28 cellular contexts compared by ENCODE assay signal in genomic region chr9:112462855-112463254, GRCh38. TPM values are rescaled to one million over a fixed set of nuclear protein-coding genes. Genes with fewer than 3 reads are reported as not detected.
DNase-seq lines count a peak whose midpoint lies in the region; ATAC-seq, FAIRE-seq and TF ChIP-seq lines count a peak whose summit lies in the region.
"Had no signal": no experiment of that assay in that cellular context is flagged by ENCODE, and none has a peak within 500 bp of the region (broad histone marks: within the 10 kb centered on the region; RNA-seq: fewer than 3 reads in every experiment).

No MANE protein-coding gene starts in this region.

- BruUV-seq in K562 (replicated peaks; lab: Mats Ljungman, UMichigan) (no TSS peak), Calu3 (replicated peaks; lab: Mats Ljungman, UMichigan) (no TSS peak)

- intact Hi-C loops in K562 (cut with micrococcal nuclease) (loop anchor here (5.0 kb wide), 1 partner anchor 41 kb away; no protein-coding TSS in a partner anchor), Calu3 (cut with micrococcal nuclease; ENCODE audit: unreplicated experiment) (no loop called here)
- intact Hi-C loops in activated CD4-positive, alpha-beta memory T cell treated with anti-CD3 and anti-CD28 coated beads for 36 hours (cut with micrococcal nuclease), result no loop called here

- no peaks in the 10 kb centered on the region for H3K9me3 ChIP-seq in HEK293 (ENCODE audit: control insufficient read depth, insufficient read depth, low read depth, low read length)
- H3K9me3 ChIP-seq in K562 (replicated peaks; ENCODE audit: control insufficient read depth, insufficient read depth, low read depth, low read length), result peaks cover 4% of the 10 kb centered on the region
- H3K9me3 ChIP-seq in endodermal cell (ENCODE audit: control insufficient read depth, low read length), result peaks cover 14% of the 10 kb centered on the region
- H3K9me3 ChIP-seq: BE2C had no signal

- no peak overlapping the region for H3K4me3 ChIP-seq in HEK293 (ENCODE audit: low read depth, low read length)
- H3K4me3 ChIP-seq in K562, result no peak overlapping the region
- H3K4me3 ChIP-seq in endodermal cell (ENCODE audit: low read length), result peak overlapping the region; percentile 28
- H3K4me3 ChIP-seq: BLaER1 had no signal

- H3K4me1 Mint-ChIP-seq in endodermal cell (no peaks in the 10 kb centered on the region), Calu3 (ENCODE audit: low read depth, unreplicated experiment) (no peaks in the 10 kb centered on the region)
- no peaks in the 10 kb centered on the region for H3K4me1 Mint-ChIP-seq in activated CD4-positive, alpha-beta memory T cell treated with anti-CD3 and anti-CD28 coated beads for 36 hours (ENCODE audit: low read depth)
- H3K4me1 Mint-ChIP-seq: CD4-positive, alpha-beta memory T cell had no signal

- no peaks in the 10 kb centered on the region for H3K79me2 ChIP-seq in K562 (ENCODE audit: control insufficient read depth, insufficient read depth, low read length)

- H3K27me3 ChIP-seq in K562 (ENCODE audit: control insufficient read depth in 2 of 2, insufficient read depth in 2 of 2, low read length in 2 of 2), result no peaks in the 10 kb centered on the region
- no peaks in the 10 kb centered on the region for H3K27me3 ChIP-seq in endodermal cell (ENCODE audit: control insufficient read depth, insufficient read depth, low read length, poor library complexity, severe bottlenecking)
- H3K27me3 ChIP-seq: BE2C, BLaER1 had no signal

- no peak overlapping the region for H3K4me2 ChIP-seq in K562 (ENCODE audit: insufficient read depth, low read length)
- H3K4me2 ChIP-seq: BLaER1 had no signal

- no peak for ATAC-seq in K562

- POLR2A ChIA-PET in HEK293 (lab: Yijun Ruan, JAX), result no interaction called here
- POLR2A ChIA-PET in K562 (lab: Yijun Ruan, JAX), result no interaction called here
- POLR2A ChIA-PET in activated CD4-positive, alpha-beta memory T cell treated with anti-CD3 and anti-CD28 coated beads for 36 hours (lab: Charles Lee), result no interaction called here

- H3K9me1 ChIP-seq in K562 (ENCODE audit: control insufficient read depth, insufficient read depth, low read length), result no peaks in the 10 kb centered on the region

- H3K36me3 Mint-ChIP-seq in endodermal cell (ENCODE audit: low read depth) (peaks cover 43% of the 10 kb centered on the region), Calu3 (ENCODE audit: insufficient read depth, unreplicated experiment) (peaks cover 4% of the 10 kb centered on the region)
- H3K36me3 Mint-ChIP-seq in activated CD4-positive, alpha-beta memory T cell treated with anti-CD3 and anti-CD28 coated beads for 36 hours, result peaks cover 26% of the 10 kb centered on the region

- H3K9me3 Mint-ChIP-seq in endodermal cell, result peaks cover 9% of the 10 kb centered on the region
- peaks cover 2% of the 10 kb centered on the region for H3K9me3 Mint-ChIP-seq in activated CD4-positive, alpha-beta memory T cell treated with anti-CD3 and anti-CD28 coated beads for 36 hours
- no peaks in the 10 kb centered on the region for H3K9me3 Mint-ChIP-seq in Calu3 (ENCODE audit: low read depth, unreplicated experiment)

- H3K4me1 ChIP-seq in HEK293 (ENCODE audit: control insufficient read depth, insufficient read depth, low read length) (no peaks in the 10 kb centered on the region), K562 (replicated peaks in 1 of 2; ENCODE audit: control insufficient read depth in 2 of 2, insufficient read depth in 2 of 2, low read length in 2 of 2) (peaks cover 6 to 10% of the 10 kb centered on the region in 2 experiments), endodermal cell (ENCODE audit: control insufficient read depth, insufficient read depth, low read length) (no peaks in the 10 kb centered on the region)
- H3K4me1 ChIP-seq: BE2C, BLaER1 had no signal

- TF ChIP-seq EP300 in K562 (IDR thresholded peaks at IDR 0.05; ENCODE audit: low read length), result no peak

- in situ Hi-C loops in K562 (cut with MboI), result no loop called here

- DNase-seq in D721Med (ENCODE audit: insufficient read length, low spot score) (no peak), K562 (ENCODE audit: extremely low read depth in 1 of 4, low spot score in 3 of 4) (no peak), endodermal cell (no peak), NAMALWA (ENCODE audit: low spot score) (no peak), Calu3 (no peak)
- no peak for DNase-seq in activated CD4-positive, alpha-beta memory T cell treated with anti-CD3 and anti-CD28 coated beads for 36 hours
- no peak for DNase-seq in activated CD8-positive, alpha-beta memory T cell treated with anti-CD3 and anti-CD28 coated beads for 24 hours
- DNase-seq: 8988T; ACHN; BE2C; C1 segment of cervical spinal cord; CD4-positive, alpha-beta memory T cell; CD4-positive, CD25-positive, alpha-beta regulatory T cell; CD8-positive, alpha-beta memory T cell; COR-L47; DMS 273 treated with DMSO at 0.1 percent for 48 hours; DMS153; DMS53; DMS79; DND-41; EL; GDM1 had no signal

- H3K4me3 Mint-ChIP-seq in endodermal cell (no peak overlapping the region), Calu3 (ENCODE audit: low read depth, unreplicated experiment) (no peak overlapping the region)
- H3K4me3 Mint-ChIP-seq in activated CD4-positive, alpha-beta memory T cell treated with anti-CD3 and anti-CD28 coated beads for 36 hours, result no peak overlapping the region
- H3K4me3 Mint-ChIP-seq: CD14-positive monocyte; CD4-positive, alpha-beta memory T cell; CD4-positive, CD25-positive, alpha-beta regulatory T cell; CD8-positive, alpha-beta memory T cell had no signal

- no peak overlapping the region for H3K27ac Mint-ChIP-seq in endodermal cell
- H3K27ac Mint-ChIP-seq in activated CD4-positive, alpha-beta memory T cell treated with anti-CD3 and anti-CD28 coated beads for 36 hours, result no peak overlapping the region
- no peak overlapping the region for H3K27ac Mint-ChIP-seq in Calu3 (ENCODE audit: unreplicated experiment)
- H3K27ac Mint-ChIP-seq: CD14-positive monocyte; CD4-positive, alpha-beta memory T cell; CD4-positive, CD25-positive, alpha-beta regulatory T cell; CD8-positive, alpha-beta memory T cell had no signal

- H3K36me3 ChIP-seq in HEK293 (ENCODE audit: control insufficient read depth in 2 of 2, insufficient read depth in 1 of 2, low read length in 2 of 2) (peaks cover 0 to 30% of the 10 kb centered on the region in 2 experiments; a peak in 2 of 3 replicates), K562 (ENCODE audit: control insufficient read depth, insufficient read depth, low read length) (peaks cover 27% of the 10 kb centered on the region; the same call in 1 of the 3 replicates), endodermal cell (ENCODE audit: control insufficient read depth, insufficient read depth, low read length) (peaks cover 20% of the 10 kb centered on the region)

- CTCF ChIA-PET in HEK293 (lab: Yijun Ruan, JAX) (interaction anchor here (0.5 to 0.6 kb wide), 2 partner anchors 357 to 695 kb away, joined by 5 to 6 read pairs; no protein-coding TSS in a partner anchor), K562 (lab: Yijun Ruan, JAX; ENCODE audit: low intra/inter-chr PET ratio) (interaction anchor here (0.7 kb wide), 1 partner anchor 440 kb away, joined by 3 read pairs; no protein-coding TSS in a partner anchor), Calu3 (lab: Charles Lee) (interaction anchor here (0.6 kb wide), 1 partner anchor 17 kb away, joined by 3 read pairs; no protein-coding TSS in a partner anchor)
- CTCF ChIA-PET in activated CD4-positive, alpha-beta memory T cell treated with anti-CD3 and anti-CD28 coated beads for 36 hours (lab: Charles Lee), result no interaction called here

- WGBS in K562 (ENCODE audit: insufficient coverage, low coverage, missing lambda C conversion rate), result 50% methylated on average over 1 of the region's 1 CpG
- WGBS in endodermal cell (ENCODE audit: insufficient coverage in 1 of 2, insufficient read length in 1 of 2), 2 experiments, result 100% methylated on average over 1 of the region's 1 CpG; no CpG with 5 or more reads in 1 of the 2 experiments

- TF ChIP-seq POLR2A in K562 (conservative IDR thresholded peaks at IDR 0.05), result no peak

- H3K9ac ChIP-seq in K562 (ENCODE audit: insufficient read depth in 1 of 2, low read depth in 2 of 2, low read length in 2 of 2) (no peak overlapping the region), endodermal cell (ENCODE audit: extremely low read depth, low read length, poor library complexity, severe bottlenecking) (no peak overlapping the region)
- H3K9ac ChIP-seq: BLaER1 had no signal

- H2AFZ ChIP-seq in K562 (ENCODE audit: low read depth, low read length), result no peak overlapping the region

- H3K27me3 Mint-ChIP-seq in endodermal cell (ENCODE audit: insufficient read depth), result no peaks in the 10 kb centered on the region
- no peaks in the 10 kb centered on the region for H3K27me3 Mint-ChIP-seq in activated CD4-positive, alpha-beta memory T cell treated with anti-CD3 and anti-CD28 coated beads for 36 hours
- no peaks in the 10 kb centered on the region for H3K27me3 Mint-ChIP-seq in Calu3 (ENCODE audit: unreplicated experiment)
- H3K27me3 Mint-ChIP-seq: CD4-positive, alpha-beta memory T cell; CD4-positive, CD25-positive, alpha-beta regulatory T cell; CD8-positive, alpha-beta memory T cell had no signal

- H4K20me1 ChIP-seq in K562 (replicated peaks; ENCODE audit: control insufficient read depth, insufficient read depth, low read length), result no peaks in the 10 kb centered on the region
- H4K20me1 ChIP-seq: BLaER1 had no signal

- H3K27ac ChIP-seq in HEK293 (ENCODE audit: extremely low read depth, low read depth, low read length), result no peak overlapping the region
- no peak overlapping the region for H3K27ac ChIP-seq in K562 (ENCODE audit: extremely low read depth, low read depth, low read length)
- H3K27ac ChIP-seq in endodermal cell (ENCODE audit: low read depth, low read length), result no peak overlapping the region
- H3K27ac ChIP-seq: BLaER1 had no signal

- no peak for TF ChIP-seq RAD21 in K562 (CRISPR knock-in tag; conservative IDR thresholded peaks at IDR 0.05 in 1 of 2, IDR thresholded peaks at IDR 0.05 in 1 of 2)

- FAIRE-seq in D721Med (lab: Jason Lieb, UNC) (peak; percentile 41), K562 (lab: Jason Lieb, UNC) (no peak)
- FAIRE-seq: A204.1, GM12891, GM19239 had no signal

- TF ChIP-seq CTCF in D721Med (IDR thresholded peaks at IDR 0.05; ENCODE audit: insufficient read depth, missing control alignments), result no peak
- no peak for TF ChIP-seq CTCF in HEK293 (tag by site-specific recombination; IDR thresholded peaks at IDR 0.05)
- TF ChIP-seq CTCF in K562 (IDR thresholded peaks at IDR 0.05 in 2 of 3, conservative IDR thresholded peaks at IDR 0.05 in 1 of 3; ENCODE audit: insufficient read depth in 2 of 3, low read depth in 1 of 3, low read length in 3 of 3), result no peak
- no peak for TF ChIP-seq CTCF in endodermal cell (conservative IDR thresholded peaks at IDR 0.05)
- no peak for TF ChIP-seq CTCF in Calu3 (IDR thresholded peaks at IDR 0.05; ENCODE audit: unreplicated experiment)

RNA-seq across cellular contexts. Expression of gene KIAA1958, which starts 23.8 kb away (rescaled TPM):
- 49.8 and 66.2 TPM in 2 replicates for total RNA-seq in K562 (2011; cell fraction: chromatin; rRNA removed; ENCODE audit: low replicate concordance)
- total RNA-seq in K562 (2011; cell fraction: nucleolus; rRNA removed), result 22.5 and 29.5 TPM in 2 replicates
- total RNA-seq in K562 (2011; cell fraction: nucleoplasm; rRNA removed), result 30.6 and 35.2 TPM in 2 replicates
- 5.8 and 5.9 TPM in 2 replicates for total RNA-seq in K562 (2014; rRNA removed)
- total RNA-seq in K562 (2014; rRNA removed; fragmentation: Illumina TruSeq; extraction: Trizol), result 10.2 and 10.8 TPM in 2 replicates
- total RNA-seq in K562 (2015; rRNA removed; fragmentation: Illumina TruSeq; extraction: Trizol), result 10.1 TPM in 2 replicates
- 14.4 and 16.0 TPM in 2 replicates for total RNA-seq in K562 (2021)
- 10.5 and 13.2 TPM in 2 replicates for polyA plus RNA-seq in K562 (2011; rRNA removed)
- polyA plus RNA-seq in K562 (2011; cell fraction: cytosol; rRNA removed), result 8.3 and 14.3 TPM in 2 replicates
- polyA plus RNA-seq in K562 (2011; cell fraction: nucleus; rRNA removed), result 17.4 and 19.9 TPM in 2 replicates
- 5.3 and 6.2 TPM in 2 replicates for polyA plus RNA-seq in K562 (2012)
- polyA plus RNA-seq in K562 (2014; fragmentation: Illumina TruSeq; extraction: Trizol), result 11.6 and 12.8 TPM in 2 replicates
- polyA plus RNA-seq in K562 (2014; fragmentation: Nextera tagmentation; extraction: Ambion mirVana), result 1 to 10 TPM; 1.1 to 2.6 TPM
- polyA plus RNA-seq in K562 (2014; rRNA removed), result 5.2 and 5.9 TPM in 2 replicates
- polyA minus RNA-seq in K562 (2011; rRNA and poly(A)+ RNA removed), result 52.8 and 56.9 TPM in 2 replicates
- polyA minus RNA-seq in K562 (2011; cell fraction: cytosol; rRNA and poly(A)+ RNA removed), result 33.8 and 39.5 TPM in 2 replicates
- polyA minus RNA-seq in K562 (2011; cell fraction: nucleus; rRNA and poly(A)+ RNA removed), result 24.6 and 45.3 TPM in 2 replicates
- 10 to 100 TPM; 44.6 to 50.9 TPM for total RNA-seq in endodermal cell
- 37.3 TPM for polyA plus RNA-seq in endodermal cell (2013, experiment 1 of 2)
- polyA plus RNA-seq in endodermal cell (2013, experiment 2 of 2), result 35.4 TPM
- 1 to 10 TPM; 6.1 to 6.5 TPM for total RNA-seq in activated CD4-positive, alpha-beta memory T cell treated with anti-CD3 and anti-CD28 coated beads for 36 hours
- total RNA-seq in Calu3 (2022), result 10.5 and 13.0 TPM in 2 replicates
